2 cellular contexts compared by ENCODE assay signal in genomic region chr15:70153948-70154439, GRCh38.
TF ChIP-seq lines count a peak whose summit lies in the region.

No MANE protein-coding gene starts in this region.

TF ChIP-seq in HCT116, 20 proteins besides CTCF, POLR2A, EP300 and RAD21 (continued from another document):
- TF ChIP-seq FOSL1 (IDR thresholded peaks at IDR 0.05; ENCODE audit: low read depth) (no peak), ZBTB33 (IDR thresholded peaks at IDR 0.05; ENCODE audit: extremely low read depth, insufficient replicate concordance, low read length) (no peak), SP1 (IDR thresholded peaks at IDR 0.05; ENCODE audit: low read depth) (no peak), EZH2phosphoT487 (IDR thresholded peaks at IDR 0.05; ENCODE audit: borderline replicate concordance) (no peak), MAX (IDR thresholded peaks at IDR 0.05) (no peak), JUND (IDR thresholded peaks at IDR 0.05) (no peak), ZFX (IDR thresholded peaks at IDR 0.05) (no peak), SRF (IDR thresholded peaks at IDR 0.05; ENCODE audit: low read depth) (no peak), CEBPB (IDR thresholded peaks at IDR 0.05; ENCODE audit: low read depth) (no peak), CBX3 (IDR thresholded peaks at IDR 0.05; ENCODE audit: low read depth) (no peak), SIN3A (IDR thresholded peaks at IDR 0.05; ENCODE audit: low read depth) (no peak), ELF1 (IDR thresholded peaks at IDR 0.05; ENCODE audit: borderline replicate concordance, low read depth) (no peak), EZH2 (IDR thresholded peaks at IDR 0.05) (no peak), TCF7L2 (IDR thresholded peaks at IDR 0.05; ENCODE audit: borderline replicate concordance, extremely low read depth, insufficient read depth, insufficient read length) (no peak)
- TF ChIP-seq, protein P1, sequence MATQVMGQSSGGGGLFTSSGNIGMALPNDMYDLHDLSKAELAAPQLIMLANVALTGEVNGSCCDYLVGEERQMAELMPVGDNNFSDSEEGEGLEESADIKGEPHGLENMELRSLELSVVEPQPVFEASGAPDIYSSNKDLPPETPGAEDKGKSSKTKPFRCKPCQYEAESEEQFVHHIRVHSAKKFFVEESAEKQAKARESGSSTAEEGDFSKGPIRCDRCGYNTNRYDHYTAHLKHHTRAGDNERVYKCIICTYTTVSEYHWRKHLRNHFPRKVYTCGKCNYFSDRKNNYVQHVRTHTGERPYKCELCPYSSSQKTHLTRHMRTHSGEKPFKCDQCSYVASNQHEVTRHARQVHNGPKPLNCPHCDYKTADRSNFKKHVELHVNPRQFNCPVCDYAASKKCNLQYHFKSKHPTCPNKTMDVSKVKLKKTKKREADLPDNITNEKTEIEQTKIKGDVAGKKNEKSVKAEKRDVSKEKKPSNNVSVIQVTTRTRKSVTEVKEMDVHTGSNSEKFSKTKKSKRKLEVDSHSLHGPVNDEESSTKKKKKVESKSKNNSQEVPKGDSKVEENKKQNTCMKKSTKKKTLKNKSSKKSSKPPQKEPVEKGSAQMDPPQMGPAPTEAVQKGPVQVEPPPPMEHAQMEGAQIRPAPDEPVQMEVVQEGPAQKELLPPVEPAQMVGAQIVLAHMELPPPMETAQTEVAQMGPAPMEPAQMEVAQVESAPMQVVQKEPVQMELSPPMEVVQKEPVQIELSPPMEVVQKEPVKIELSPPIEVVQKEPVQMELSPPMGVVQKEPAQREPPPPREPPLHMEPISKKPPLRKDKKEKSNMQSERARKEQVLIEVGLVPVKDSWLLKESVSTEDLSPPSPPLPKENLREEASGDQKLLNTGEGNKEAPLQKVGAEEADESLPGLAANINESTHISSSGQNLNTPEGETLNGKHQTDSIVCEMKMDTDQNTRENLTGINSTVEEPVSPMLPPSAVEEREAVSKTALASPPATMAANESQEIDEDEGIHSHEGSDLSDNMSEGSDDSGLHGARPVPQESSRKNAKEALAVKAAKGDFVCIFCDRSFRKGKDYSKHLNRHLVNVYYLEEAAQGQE (IDR thresholded peaks at IDR 0.05; ENCODE audit: low read depth), result no peak

TF ChIP-seq in SK-N-SH, 30 proteins besides CTCF, POLR2A, EP300 and RAD21:
- TF ChIP-seq PBX3 (IDR thresholded peaks at IDR 0.05), result peak; percentile 69
- TF ChIP-seq FOXJ3 (CRISPR knock-in tag; IDR thresholded peaks at IDR 0.05), result no peak
